In the genomic region with DNA sequence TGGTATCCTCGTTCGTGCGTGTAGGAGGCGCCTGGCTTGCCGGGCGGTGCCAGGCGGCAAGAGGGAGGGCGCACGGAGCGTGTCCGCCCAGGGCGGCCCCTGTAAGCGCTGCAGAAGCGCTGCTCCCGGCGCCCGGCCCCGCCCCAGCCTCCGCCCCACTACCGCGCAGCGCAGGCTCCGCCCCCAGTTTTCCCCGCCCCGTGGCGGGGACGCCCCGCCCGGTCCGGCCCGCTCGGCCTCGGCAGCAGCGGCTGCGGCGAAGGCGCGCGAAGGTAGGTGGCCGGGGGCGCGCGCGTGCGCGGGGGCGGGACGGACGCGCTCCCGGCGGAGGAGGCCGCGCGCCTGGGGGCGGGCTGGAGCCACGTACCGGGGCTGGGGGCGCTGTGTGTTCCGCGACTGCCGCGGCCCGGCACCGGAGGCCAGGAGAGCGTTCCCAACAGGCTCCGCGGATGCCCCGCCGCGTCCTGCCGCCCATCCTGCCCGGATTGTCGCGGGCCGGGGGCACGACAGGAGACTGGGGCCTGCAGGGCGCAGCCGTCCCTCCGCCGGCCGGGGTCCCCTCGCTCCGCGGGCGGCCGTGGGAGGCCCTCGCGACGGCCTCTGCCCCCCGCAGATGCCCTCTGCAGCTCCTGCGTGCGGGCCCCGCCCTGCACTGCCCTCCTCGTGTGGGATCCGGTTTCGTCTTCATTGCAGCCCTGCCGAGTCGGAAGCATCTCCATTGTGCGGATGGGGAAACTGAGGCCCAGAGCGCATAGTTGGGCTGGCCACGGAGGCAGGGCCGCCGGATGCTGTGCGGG, we compare ENCODE assay signal across 8 cellular contexts. TPM values are rescaled to one million over a fixed set of nuclear protein-coding genes. Genes with fewer than 3 reads are reported as not detected.
A peak's percentile ranks its signal among the peaks of the same experiment; 100 is the strongest.
DNase-seq lines count a peak whose midpoint lies in the region; ATAC-seq, FAIRE-seq and TF ChIP-seq lines count a peak whose summit lies in the region.

No MANE protein-coding gene starts in this region.

- in situ Hi-C loops in mammary epithelial cell (cut with MboI; ENCODE audit: low sequenced_read_pairs in 2 of 2), result no loop called here

- peak overlapping the region; percentile 10 for H3K9ac ChIP-seq in mammary epithelial cell (ENCODE audit: insufficient read depth, low read length)
- H3K9ac ChIP-seq in smooth muscle cell (ENCODE audit: low read depth), result peak overlapping the region; percentile 74

- TF ChIP-seq CTCF in A549 (IDR thresholded peaks at IDR 0.05) (no peak), WERI-Rb-1 (IDR thresholded peaks at IDR 0.05; ENCODE audit: low read depth, low read length) (no peak; the same call in 1 of the 2 replicates), mammary epithelial cell (conservative IDR thresholded peaks at IDR 0.05 in 1 of 2, IDR thresholded peaks at IDR 0.05 in 1 of 2; ENCODE audit: extremely low read depth in 1 of 2, insufficient read depth in 1 of 2, low read depth in 1 of 2, low read length in 2 of 2) (no peak), smooth muscle cell (IDR thresholded peaks at IDR 0.05; ENCODE audit: borderline replicate concordance, insufficient read depth, poor library complexity, severe bottlenecking) (no peak)

- FAIRE-seq in A549 (lab: Jason Lieb, UNC), result no peak

- WGBS in A549 (ENCODE audit: missing lambda C conversion rate), result no CpG with 5 or more reads among the region's 105 CpGs
- WGBS in mammary epithelial cell (ENCODE audit: low coverage, missing lambda C conversion rate), result 2% methylated on average over 53 of the region's 105 CpGs
- 1% methylated on average over 62 of the region's 105 CpGs for WGBS in smooth muscle cell (ENCODE audit: low lambda C conversion rate)

- TF ChIP-seq EP300 in A549 (IDR thresholded peaks at IDR 0.05), result no peak

- CTCF ChIA-PET in A549 (lab: Yijun Ruan, JAX) (no interaction called here), mammary epithelial cell (lab: Charles Lee; ENCODE audit: low non-redundant PET) (no interaction called here)

- H3K79me2 ChIP-seq in mammary epithelial cell (ENCODE audit: insufficient read depth, low read length) (no peaks in the 10 kb centered on the region), smooth muscle cell (ENCODE audit: low read depth) (no peaks in the 10 kb centered on the region)

- peak overlapping the region; percentile 90 for H3K4me2 ChIP-seq in A549
- H3K4me2 ChIP-seq in mammary epithelial cell (ENCODE audit: insufficient read depth, low read depth, low read length), result peak overlapping the region; percentile 99
- peak overlapping the region; percentile 98 for H3K4me2 ChIP-seq in smooth muscle cell

- H3K27ac ChIP-seq in A549 (peak overlapping the region; percentile 80 to 97), WERI-Rb-1 (peak overlapping the region; percentile 91), mammary epithelial cell (ENCODE audit: insufficient read depth, low read depth, low read length) (peak overlapping the region; percentile 22), smooth muscle cell (ENCODE audit: low read depth) (no peak overlapping the region)

- POLR2A ChIA-PET in A549 (lab: Yijun Ruan, JAX), result no interaction called here

- TF ChIP-seq RAD21 in A549 (conservative IDR thresholded peaks at IDR 0.05 in 1 of 2, IDR thresholded peaks at IDR 0.05 in 1 of 2), result no peak

- ATAC-seq in A549 (peak; percentile 94 to 98), GM18867 (IDR thresholded peaks at IDR 0.05; ENCODE audit: unreplicated experiment) (peak; percentile 88), HG03108 (IDR thresholded peaks at IDR 0.05; ENCODE audit: unreplicated experiment) (peak; percentile 88)

- DNase-seq in A549 (ENCODE audit: low read depth in 1 of 2, low spot score in 1 of 2), result peak; percentile 73 to 89
- DNase-seq in NCI-H2196 treated with DMSO at 0.1 percent for 48 hours (lab: John Stamatoyannopoulos, UW; ENCODE audit: unreplicated experiment), result peak; percentile 95
- DNase-seq in WERI-Rb-1, result peak; percentile 94
- DNase-seq in mammary epithelial cell, result peak; percentile 90
- peak; percentile 93 for DNase-seq in iPS-NIHi7 (ENCODE audit: extremely low spot score)
- peak; percentile 77 for DNase-seq in smooth muscle cell (lab: John Stamatoyannopoulos, UW; ENCODE audit: unreplicated experiment)

- H3K36me3 ChIP-seq in WERI-Rb-1 (no peaks in the 10 kb centered on the region), mammary epithelial cell (ENCODE audit: insufficient read depth, low read length) (no peaks in the 10 kb centered on the region), smooth muscle cell (ENCODE audit: low read depth) (no peaks in the 10 kb centered on the region)

- H3K4me3 ChIP-seq in A549 (peak overlapping the region; percentile 69), WERI-Rb-1 (ENCODE audit: low read depth, low read length) (peak overlapping the region; percentile 83), mammary epithelial cell (replicated peaks in 1 of 3; ENCODE audit: insufficient read depth in 1 of 3, low read depth in 2 of 3, low read length in 3 of 3) (peak overlapping the region; percentile 28 to 78 (median 71)), smooth muscle cell (peak overlapping the region; percentile 75)

- H3K27me3 ChIP-seq in WERI-Rb-1 (ENCODE audit: insufficient read depth, low read depth, severe bottlenecking), result no peaks in the 10 kb centered on the region
- no peaks in the 10 kb centered on the region for H3K27me3 ChIP-seq in mammary epithelial cell (ENCODE audit: insufficient read depth, low read length)
- no peaks in the 10 kb centered on the region for H3K27me3 ChIP-seq in smooth muscle cell (ENCODE audit: low read depth)

- H3K9me3 ChIP-seq in A549, result no peaks in the 10 kb centered on the region
- H3K9me3 ChIP-seq in WERI-Rb-1 (ENCODE audit: severe bottlenecking), result no peaks in the 10 kb centered on the region
- H3K9me3 ChIP-seq in mammary epithelial cell (replicated peaks; ENCODE audit: insufficient read depth, low read length), result no peaks in the 10 kb centered on the region
- no peaks in the 10 kb centered on the region for H3K9me3 ChIP-seq in smooth muscle cell (replicated peaks; ENCODE audit: low read depth)

- peak overlapping the region; percentile 89 for H2AFZ ChIP-seq in mammary epithelial cell (ENCODE audit: low read depth, low read length)
- peak overlapping the region; percentile 96 for H2AFZ ChIP-seq in smooth muscle cell (ENCODE audit: low read depth)

- intact Hi-C loops in mammary epithelial cell (cut with micrococcal nuclease), result loop anchor here (1.0 to 5.0 kb wide), 2 partner anchors 11 to 907 kb away; no protein-coding TSS in a partner anchor

- peaks cover 3% of the 10 kb centered on the region for H3F3A ChIP-seq in smooth muscle cell (ENCODE audit: low read depth)

- H3K4me1 ChIP-seq in A549, result peaks cover 10% of the 10 kb centered on the region; the same call in 2 of the 3 replicates
- peaks cover 9% of the 10 kb centered on the region for H3K4me1 ChIP-seq in mammary epithelial cell (ENCODE audit: insufficient read depth, low read length)
- H3K4me1 ChIP-seq in smooth muscle cell (ENCODE audit: low read depth), result peaks cover 5% of the 10 kb centered on the region

- no TSS peak for BruUV-seq in mammary epithelial cell (replicated peaks; lab: Mats Ljungman, UMichigan)

- TF ChIP-seq POLR2A in A549 (IDR thresholded peaks at IDR 0.05; ENCODE audit: low read length), result peak; percentile 60

- H4K20me1 ChIP-seq in mammary epithelial cell (ENCODE audit: insufficient read depth, low read length) (no peaks in the 10 kb centered on the region), smooth muscle cell (ENCODE audit: low read depth) (no peaks in the 10 kb centered on the region)

- dilution Hi-C loops in mammary epithelial cell (cut with HindIII; ENCODE audit: low sequenced_read_pairs), result no loop called here

TF ChIP-seq in A549, 52 proteins besides CTCF, POLR2A, EP300 and RAD21:
- TF ChIP-seq CBX2 (IDR thresholded peaks at IDR 0.05; ENCODE audit: borderline replicate concordance, low read depth) (no peak), JUN (IDR thresholded peaks at IDR 0.05) (peak in 1 of 2 experiments; percentile 77; a peak in 2 of 5 replicates), PHF8 (IDR thresholded peaks at IDR 0.05; ENCODE audit: borderline replicate concordance, low read depth) (peak; percentile 80)
- TF ChIP-seq, protein P1, sequence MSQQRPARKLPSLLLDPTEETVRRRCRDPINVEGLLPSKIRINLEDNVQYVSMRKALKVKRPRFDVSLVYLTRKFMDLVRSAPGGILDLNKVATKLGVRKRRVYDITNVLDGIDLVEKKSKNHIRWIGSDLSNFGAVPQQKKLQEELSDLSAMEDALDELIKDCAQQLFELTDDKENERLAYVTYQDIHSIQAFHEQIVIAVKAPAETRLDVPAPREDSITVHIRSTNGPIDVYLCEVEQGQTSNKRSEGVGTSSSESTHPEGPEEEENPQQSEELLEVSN (IDR thresholded peaks at IDR 0.05; ENCODE audit: borderline replicate concordance, low read depth), result peak; percentile 73
- TF ChIP-seq, protein P2, sequence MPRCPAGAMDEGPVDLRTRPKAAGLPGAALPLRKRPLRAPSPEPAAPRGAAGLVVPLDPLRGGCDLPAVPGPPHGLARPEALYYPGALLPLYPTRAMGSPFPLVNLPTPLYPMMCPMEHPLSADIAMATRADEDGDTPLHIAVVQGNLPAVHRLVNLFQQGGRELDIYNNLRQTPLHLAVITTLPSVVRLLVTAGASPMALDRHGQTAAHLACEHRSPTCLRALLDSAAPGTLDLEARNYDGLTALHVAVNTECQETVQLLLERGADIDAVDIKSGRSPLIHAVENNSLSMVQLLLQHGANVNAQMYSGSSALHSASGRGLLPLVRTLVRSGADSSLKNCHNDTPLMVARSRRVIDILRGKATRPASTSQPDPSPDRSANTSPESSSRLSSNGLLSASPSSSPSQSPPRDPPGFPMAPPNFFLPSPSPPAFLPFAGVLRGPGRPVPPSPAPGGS (IDR thresholded peaks at IDR 0.05), result 0 out of 3 replicates have a peak, but pooled peaks have one; percentile 23

RNA-seq across cellular contexts. Expression of a gene that starts 7.7 kb away (rescaled TPM):
- polyA plus RNA-seq in A549 (2011; rRNA removed) (4.4 TPM in 2 replicates), A549 (2017; fragmentation: RNase III; extraction: RNeasy Plus Mini Kit Qiagen cat#74134 plus additional on column Dnase treatment) (6.8 to 11.8 TPM (median 10.6 TPM) in 3 replicates), mammary epithelial cell (4.6 TPM), smooth muscle cell (19.7 and 21.4 TPM in 2 replicates)
- 13.2 TPM in 2 replicates for polyA plus RNA-seq in A549 (2012; cell fraction: cytosol; rRNA removed)
- 55.2 and 67.4 TPM in 2 replicates for polyA plus RNA-seq in A549 (2012; cell fraction: nucleus; rRNA removed)
- polyA minus RNA-seq in A549 (2011; rRNA and poly(A)+ RNA removed), result 4.7 and 7.1 TPM in 2 replicates
- total RNA-seq in mammary epithelial cell (10 to 100 TPM in 1 of 2 donors, 1 to 10 TPM in 1; 7.2 to 16.4 TPM), smooth muscle cell (7.8 and 24.0 TPM in 2 replicates)
- polyA minus RNA-seq in mammary epithelial cell, result 0.83 TPM

RNA-seq across cellular contexts. Expression of a gene that starts 18.3 kb away (rescaled TPM):
- 56.2 TPM in 1 of 2 replicates, not detected in the other for polyA plus RNA-seq in A549 (2011; rRNA removed)
- polyA plus RNA-seq in A549 (2012; cell fraction: cytosol; rRNA removed), result not detected in 2 replicates
- not detected in 2 replicates for polyA plus RNA-seq in A549 (2012; cell fraction: nucleus; rRNA removed)
- 6.5 to 8.5 TPM (median 6.6 TPM) in 3 replicates for polyA plus RNA-seq in A549 (2017; fragmentation: RNase III; extraction: RNeasy Plus Mini Kit Qiagen cat#74134 plus additional on column Dnase treatment)
- polyA minus RNA-seq in A549 (2011; rRNA and poly(A)+ RNA removed), result 38,453 and 40,699 TPM in 2 replicates
- total RNA-seq in mammary epithelial cell, result 1,000 to 10,000 TPM in 1 of 2 donors, under 1 TPM in 1; under 0.01 to 1,042 TPM
- polyA plus RNA-seq in mammary epithelial cell, result not detected
- polyA minus RNA-seq in mammary epithelial cell, result under 0.01 TPM
- total RNA-seq in smooth muscle cell, result under 0.01 TPM in 2 replicates
- polyA plus RNA-seq in smooth muscle cell, result 4.2 and 6.4 TPM in 2 replicates
